ENCODE assay signal across 30 cellular contexts in genomic region chrX:2962346-2962745, GRCh38. TPM values are rescaled to one million over a fixed set of nuclear protein-coding genes. Genes with fewer than 3 reads are reported as not detected.
A peak's percentile ranks its signal among the peaks of the same experiment; 100 is the strongest.
DNase-seq lines count a peak whose midpoint lies in the region; ATAC-seq and TF ChIP-seq lines count a peak whose summit lies in the region.
"Had no signal": no experiment of that assay in that cellular context is flagged by ENCODE, and none has a peak within 500 bp of the region (broad histone marks: within the 10 kb centered on the region; RNA-seq: fewer than 3 reads in every experiment).

No MANE protein-coding gene starts in this region.

- H3K9me3 Mint-ChIP-seq in mesothelial cell of epicardium = no peaks in the 10 kb centered on the region
- H3K9me3 Mint-ChIP-seq: activated CD8-positive, alpha-beta T cell treated with anti-CD3 and anti-CD28 coated beads for 36 hours; activated naive CD8-positive, alpha-beta T cell treated with anti-CD3 and anti-CD28 coated beads, Interleukin-2, amount 10 ng/mL, durations not matched to agents 7 days and 5 days; HFFc6; stimulated activated naive B cell treated with anti-CD40 and anti-IgM and Interleukin-4, amounts not matched to agents 10 μg/mL and 1 μg/mL and 100 μg/mL, for 72 hours had no signal

- peak overlapping the region; percentile 32; the same call in 1 of the 2 replicates for H3K4me3 ChIP-seq in HUES64 (ENCODE audit: low read length)
- H3K4me3 ChIP-seq in iPS-18a (ENCODE audit: low read length) = peak overlapping the region; percentile 10
- peak overlapping the region in 1 of 4 donors; percentile 16 for H3K4me3 ChIP-seq in transverse colon
- H3K4me3 ChIP-seq: heart right ventricle, lower lobe of right lung, PC-9, testis had no signal

- TF ChIP-seq POLR2A in transverse colon (IDR thresholded peaks at IDR 0.05) = no peak

- no peak for ATAC-seq in GM18861 (IDR thresholded peaks at IDR 0.05; ENCODE audit: unreplicated experiment)
- ATAC-seq: activated CD8-positive, alpha-beta T cell treated with anti-CD3 and anti-CD28 coated beads for 36 hours; heart right ventricle; lower lobe of right lung; stimulated activated naive B cell treated with anti-CD40 and anti-IgM and Interleukin-4, amounts not matched to agents 10 μg/mL and 1 μg/mL and 100 μg/mL, for 72 hours had no signal

- whole genome bisulfite sequencing in HUES64 = 13% methylated on average over 10 of the region's 10 CpGs
- 66% methylated on average over 10 of the region's 10 CpGs; no CpG with 5 or more reads in 1 of the 2 donors for WGBS in transverse colon (ENCODE audit: low coverage in 1 of 2), 2 donors

- in situ Hi-C loops in transverse colon (cut with MboI; ENCODE audit: low pct_ligation_motif_present in 1 of 4, low pct_unique_long_range_greater_than_20kb in 1 of 4, low sequenced_read_pairs in 3 of 4) = no loop called here

- H3K9me3 ChIP-seq in HUES64 (ENCODE audit: insufficient read depth, low read depth, low read length) = no peaks in the 10 kb centered on the region
- H3K9me3 ChIP-seq in iPS-18a (ENCODE audit: control insufficient read depth, low read depth, low read length) = no peaks in the 10 kb centered on the region
- no peaks in the 10 kb centered on the region for H3K9me3 ChIP-seq in transverse colon
- H3K9me3 ChIP-seq: heart right ventricle, lower lobe of right lung, testis had no signal

- H3K9ac ChIP-seq in HUES64 (ENCODE audit: low read depth, low read length) = no peak overlapping the region; the same call in 1 of the 2 replicates
- H3K9ac ChIP-seq in iPS-18a (ENCODE audit: low read length) = no peak overlapping the region

- peak overlapping the region; percentile 96 for H3K27ac Mint-ChIP-seq in mesothelial cell of epicardium
- H3K27ac Mint-ChIP-seq: activated CD8-positive, alpha-beta T cell treated with anti-CD3 and anti-CD28 coated beads for 36 hours; activated naive CD8-positive, alpha-beta T cell treated with anti-CD3 and anti-CD28 coated beads, Interleukin-2, amount 10 ng/mL, durations not matched to agents 7 days and 5 days; CD4-positive, CD25-positive, alpha-beta regulatory T cell; HFFc6; stimulated activated naive B cell treated with anti-CD40 and anti-IgM and Interleukin-4, amounts not matched to agents 10 μg/mL and 1 μg/mL and 100 μg/mL, for 72 hours had no signal

- H3K36me3 ChIP-seq in HUES64 (ENCODE audit: insufficient read depth, low read length) = peaks cover 4% of the 10 kb centered on the region
- no peaks in the 10 kb centered on the region for H3K36me3 ChIP-seq in iPS-18a (ENCODE audit: control insufficient read depth, low read depth, low read length)
- no peaks in the 10 kb centered on the region for H3K36me3 ChIP-seq in transverse colon
- H3K36me3 ChIP-seq: heart right ventricle, lower lobe of right lung had no signal

- H3K27me3 ChIP-seq in HUES64 (ENCODE audit: insufficient read depth, low read length) (no peaks in the 10 kb centered on the region), iPS-18a (ENCODE audit: control insufficient read depth, insufficient read depth, low read length) (no peaks in the 10 kb centered on the region), transverse colon (no peaks in the 10 kb centered on the region)
- H3K27me3 ChIP-seq: heart right ventricle, testis had no signal

- no peak for TF ChIP-seq CTCF in mesothelial cell of epicardium (IDR thresholded peaks at IDR 0.05; ENCODE audit: unreplicated experiment)
- no peak for TF ChIP-seq CTCF in transverse colon (IDR thresholded peaks at IDR 0.05)

- no peaks in the 10 kb centered on the region for H3K27me3 Mint-ChIP-seq in mesothelial cell of epicardium (ENCODE audit: low read depth)
- H3K27me3 Mint-ChIP-seq: activated CD8-positive, alpha-beta T cell treated with anti-CD3 and anti-CD28 coated beads for 36 hours; activated naive CD8-positive, alpha-beta T cell treated with anti-CD3 and anti-CD28 coated beads, Interleukin-2, amount 10 ng/mL, durations not matched to agents 7 days and 5 days had no signal

- no peak for DNase-seq in mesothelial cell of epicardium (ENCODE audit: low spot score in 2 of 2, unreplicated experiment in 2 of 2)
- DNase-seq in transverse colon = peak; percentile 11
- DNase-seq in superior temporal gyrus (ENCODE audit: extremely low spot score) = no peak
- DNase-seq in SIG-M5 treated with dmso at 0.1 percent for 504 hours (lab: John Stamatoyannopoulos, UW; ENCODE audit: unreplicated experiment) = no peak
- DNase-seq: activated CD4-positive, CD25-positive, alpha-beta regulatory T cell treated with anti-CD3 and anti-CD28 coated beads, Interleukin-2, amount 50 U/mL, for 72 hours; activated CD8-positive, alpha-beta T cell treated with anti-CD3 and anti-CD28 coated beads for 36 hours; activated effector memory CD4-positive, alpha-beta T cell treated with anti-CD3 and anti-CD28 coated beads, Interleukin-2, amount 50 U/mL, for 16 hours; activated naive CD8-positive, alpha-beta T cell treated with anti-CD3 and anti-CD28 coated beads, Interleukin-2, amount 10 ng/mL, durations not matched to agents 7 days and 5 days; activated T-cell treated with anti-CD3 and anti-CD28 coated beads for 4 hours; CD4-positive, CD25-positive, alpha-beta regulatory T cell; heart right ventricle; HFFc6; lower lobe of right lung; NCI-H1417; NCI-H2081 treated with DMSO at 0.1 percent for 48 hours; NCI-H446; PC-9; retina; SHP77 treated with DMSO at 0.1 percent for 48 hours; stimulated activated CD4-positive, alpha-beta T cell treated with anti-CD3 and anti-CD28 coated beads, Interleukin-12 subunit alpha, Interleukin-12 subunit beta, amount 100 ng/mL, for 4 hours; stimulated activated CD4-positive, alpha-beta T cell treated with anti-CD3 and anti-CD28 coated beads, Interleukin-4, amount 100 ng/mL, for 24 hours; stimulated activated naive B cell treated with anti-CD40 and anti-IgM and Interleukin-4, amounts not matched to agents 10 μg/mL and 1 μg/mL and 100 μg/mL, for 72 hours; testis had no signal

- H3K4me1 ChIP-seq in HUES64 (ENCODE audit: insufficient read depth, low read length) (peaks cover 22% of the 10 kb centered on the region), iPS-18a (ENCODE audit: control insufficient read depth, low read depth, low read length) (peaks cover 40% of the 10 kb centered on the region), transverse colon (no peaks in the 10 kb centered on the region)
- H3K4me1 ChIP-seq: lower lobe of right lung, testis had no signal

- intact Hi-C loops in transverse colon (cut with DNase I; ENCODE audit: low total_unique reads) = no loop called here

- H3K36me3 Mint-ChIP-seq in mesothelial cell of epicardium = peaks cover 21% of the 10 kb centered on the region
- H3K36me3 Mint-ChIP-seq: activated naive CD8-positive, alpha-beta T cell treated with anti-CD3 and anti-CD28 coated beads, Interleukin-2, amount 10 ng/mL, durations not matched to agents 7 days and 5 days; CD4-positive, CD25-positive, alpha-beta regulatory T cell; stimulated activated naive B cell treated with anti-CD40 and anti-IgM and Interleukin-4, amounts not matched to agents 10 μg/mL and 1 μg/mL and 100 μg/mL, for 72 hours had no signal

- peaks cover 39% of the 10 kb centered on the region for H3K4me1 Mint-ChIP-seq in mesothelial cell of epicardium
- H3K4me1 Mint-ChIP-seq: activated naive CD8-positive, alpha-beta T cell treated with anti-CD3 and anti-CD28 coated beads, Interleukin-2, amount 10 ng/mL, durations not matched to agents 7 days and 5 days; CD4-positive, CD25-positive, alpha-beta regulatory T cell had no signal

- peak overlapping the region; percentile 46 for H3K4me3 Mint-ChIP-seq in mesothelial cell of epicardium
- H3K4me3 Mint-ChIP-seq: activated CD8-positive, alpha-beta T cell treated with anti-CD3 and anti-CD28 coated beads for 36 hours; activated naive CD8-positive, alpha-beta T cell treated with anti-CD3 and anti-CD28 coated beads, Interleukin-2, amount 10 ng/mL, durations not matched to agents 7 days and 5 days; CD4-positive, CD25-positive, alpha-beta regulatory T cell; HFFc6; stimulated activated naive B cell treated with anti-CD40 and anti-IgM and Interleukin-4, amounts not matched to agents 10 μg/mL and 1 μg/mL and 100 μg/mL, for 72 hours had no signal

- H3K27ac ChIP-seq in HUES64 (ENCODE audit: low read depth, low read length) (peak overlapping the region; percentile 88), iPS-18a (ENCODE audit: low read length) (peak overlapping the region; percentile 15), transverse colon (no peak overlapping the region)
- H3K27ac ChIP-seq: epithelial cell of prostate, heart right ventricle, lower lobe of right lung, PC-9, testis had no signal

- TF ChIP-seq EP300 in transverse colon (IDR thresholded peaks at IDR 0.05; ENCODE audit: low read depth) = no peak

RNA-seq across cellular contexts. Expression of gene ARSD, which starts 33.2 kb away (rescaled TPM):
- 1.9 TPM for polyA plus RNA-seq in HUES64 (2013, experiment 1 of 2)
- polyA plus RNA-seq in HUES64 (2013, experiment 2 of 2) = 2.8 TPM
- total RNA-seq in mesothelial cell of epicardium (54.5 to 55.6 TPM (median 55.5 TPM) in 3 replicates), transverse colon (10 to 100 TPM; 47.1 to 65.4 (median 58.6) TPM)

RNA-seq across cellular contexts. Expression of gene ARSH, which starts 44.0 kb away (rescaled TPM):
- polyA plus RNA-seq in HUES64 (2013, experiment 1 of 2) = not detected
- polyA plus RNA-seq in HUES64 (2013, experiment 2 of 2) = not detected
- 0.76 to 1.2 TPM (median 1.1 TPM) in 3 replicates for total RNA-seq in mesothelial cell of epicardium
- total RNA-seq in transverse colon = not detected
- total RNA-seq: activated CD8-positive, alpha-beta T cell treated with anti-CD3 and anti-CD28 coated beads for 36 hours; activated naive CD8-positive, alpha-beta T cell treated with anti-CD3 and anti-CD28 coated beads, Interleukin-2, amount 10 ng/mL, durations not matched to agents 7 days and 5 days; CD4-positive, CD25-positive, alpha-beta regulatory T cell; cerebellum; heart right ventricle; HFFc6; lower lobe of right lung; M059J; omental fat pad; PC-9 had no signal
- polyA plus RNA-seq: CD4-positive, CD25-positive, alpha-beta regulatory T cell; heart right ventricle had no signal

Comparison
In these comparisons a context has a peak if more than half of its experiments do, and no peak if none do; other contexts are left out.
1. H3K27ac ChIP-seq: peak in HUES64 (single experiment) and iPS-18a (single experiment); none in transverse colon (0 of 4).